In the genomic region with DNA sequence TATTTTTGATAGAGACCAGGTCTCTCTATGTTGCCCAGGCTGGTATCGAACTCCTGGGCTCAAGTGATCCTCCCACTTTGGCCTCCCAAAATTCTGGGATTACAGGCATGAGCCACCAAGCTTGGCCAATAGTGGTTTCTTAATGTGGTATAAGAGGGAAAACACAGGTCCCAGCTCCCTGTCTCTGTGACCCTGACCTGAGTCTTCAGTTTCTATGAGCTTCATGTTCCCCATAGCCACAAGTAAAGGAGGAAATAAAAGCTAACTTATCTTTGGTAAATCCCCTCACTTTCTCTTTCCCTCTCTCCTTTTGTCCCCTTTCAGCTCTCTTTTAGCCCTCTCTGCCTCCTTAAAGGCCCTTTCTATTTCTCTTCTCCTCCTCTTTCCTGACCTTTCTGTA, we compare ENCODE assay signal across 18 cellular contexts. TPM values are rescaled to one million over a fixed set of nuclear protein-coding genes. Genes with fewer than 3 reads are reported as not detected.
DNase-seq lines count a peak whose midpoint lies in the region; ATAC-seq, FAIRE-seq and TF ChIP-seq lines count a peak whose summit lies in the region.
"Had no signal": no experiment of that assay in that cellular context is flagged by ENCODE, and none has a peak within 500 bp of the region (broad histone marks: within the 10 kb centered on the region; RNA-seq: fewer than 3 reads in every experiment).

No MANE protein-coding gene starts in this region.

- ATAC-seq in GM19025 (IDR thresholded peaks at IDR 0.05; ENCODE audit: low read depth, unreplicated experiment), result peak; percentile 43
- peak; percentile 56 for ATAC-seq in GM21737 (IDR thresholded peaks at IDR 0.05; ENCODE audit: unreplicated experiment)
- peak; percentile 48 for ATAC-seq in HG03354 (IDR thresholded peaks at IDR 0.05; ENCODE audit: poor library complexity, severe bottlenecking, unreplicated experiment)
- ATAC-seq in HG03025 (IDR thresholded peaks at IDR 0.05; ENCODE audit: low FRiP score, unreplicated experiment), result no peak
- ATAC-seq: natural killer cell had no signal

- peak overlapping the region; percentile 15 for H3K27ac ChIP-seq in keratinocyte (ENCODE audit: control insufficient read depth, insufficient read depth, low read length)
- H3K27ac ChIP-seq: brain microvascular endothelial cell, esophagus muscularis mucosa, RWPE1 had no signal

- no peak overlapping the region for H3K4me2 ChIP-seq in keratinocyte (ENCODE audit: control insufficient read depth, extremely low read depth, insufficient read depth, low read depth, low read length)

- H3K9ac ChIP-seq in keratinocyte (ENCODE audit: control insufficient read depth, extremely low read depth, insufficient read depth, low read length), result peak overlapping the region; percentile 25

- dilution Hi-C loops in keratinocyte (cut with MboI; ENCODE audit: extremely low pct_ligation_motif_present, low sequenced_read_pairs), result no loop called here

- no peak for DNase-seq in keratinocyte (ENCODE audit: low read depth, low spot score)
- DNase-seq in SKM-1 treated with dmso at 0.1 percent for 144 hours (lab: John Stamatoyannopoulos, UW; ENCODE audit: unreplicated experiment), result no peak
- DNase-seq in activated naive CD4-positive, alpha-beta T cell (lab: John Stamatoyannopoulos, UW), result no peak
- DNase-seq: activated CD4-positive, alpha-beta T cell treated with anti-CD3 and anti-CD28 coated beads for 1 hour; activated CD8-positive, alpha-beta memory T cell treated with anti-CD3 and anti-CD28 coated beads, Interleukin-2, amount 50 U/mL, for 4 hours; activated naive CD4-positive, alpha-beta T cell treated with anti-CD3 and anti-CD28 coated beads, Interleukin-2, amount 50 U/mL, for 16 hours; brain microvascular endothelial cell; DMS 273 treated with DMSO at 0.1 percent for 48 hours; mammary epithelial cell; natural killer cell; NCI-H1417; NCI-H2171 treated with DMSO at 0.1 percent for 48 hours had no signal

- no peaks in the 10 kb centered on the region for H3K9me3 ChIP-seq in keratinocyte (ENCODE audit: control insufficient read depth, low read depth, low read length)
- H3K9me3 ChIP-seq: esophagus muscularis mucosa had no signal

- H2AFZ ChIP-seq in keratinocyte (ENCODE audit: control insufficient read depth, low read length), result no peak overlapping the region

- peaks cover 2% of the 10 kb centered on the region for H3K9me1 ChIP-seq in keratinocyte (ENCODE audit: control insufficient read depth, extremely low read depth, insufficient read depth, low read length)

- H3K4me1 ChIP-seq in keratinocyte (ENCODE audit: control insufficient read depth, extremely low read depth, insufficient read depth, low read length), result peaks cover 30% of the 10 kb centered on the region
- H3K4me1 ChIP-seq: esophagus muscularis mucosa had no signal

- H3K79me2 ChIP-seq in keratinocyte (ENCODE audit: control insufficient read depth, insufficient read depth, low read length), result peaks cover 7% of the 10 kb centered on the region

- no peaks in the 10 kb centered on the region for H4K20me1 ChIP-seq in keratinocyte (ENCODE audit: control insufficient read depth, extremely low read depth, insufficient read depth, low read length)

- H3K4me3 ChIP-seq in keratinocyte (ENCODE audit: control insufficient read depth in 2 of 3, extremely low read depth in 1 of 3, insufficient read depth in 2 of 3, low read depth in 1 of 3, low read length in 3 of 3), result no peak overlapping the region
- H3K4me3 ChIP-seq: esophagus muscularis mucosa had no signal

- H3K36me3 ChIP-seq in keratinocyte (ENCODE audit: control insufficient read depth in 2 of 2, extremely low read depth in 1 of 2, insufficient read depth in 2 of 2, low read length in 2 of 2), result peaks cover under 1 to 7% of the 10 kb centered on the region in 2 experiments
- H3K36me3 ChIP-seq: brain microvascular endothelial cell, esophagus muscularis mucosa had no signal

- no peak for FAIRE-seq in keratinocyte (lab: Jason Lieb, UNC)

- H3K27me3 ChIP-seq in keratinocyte (ENCODE audit: control insufficient read depth, extremely low read depth, insufficient read depth, low read length), result no peaks in the 10 kb centered on the region
- H3K27me3 ChIP-seq: brain microvascular endothelial cell, esophagus muscularis mucosa had no signal

- TF ChIP-seq CTCF in keratinocyte (optimal IDR thresholded peaks at IDR 0.05 in 1 of 3, IDR thresholded peaks at IDR 0.05 in 1 of 3, conservative IDR thresholded peaks at IDR 0.05 in 1 of 3; ENCODE audit: extremely low read depth in 1 of 3, insufficient read depth in 2 of 3, low read length in 3 of 3), result no peak

RNA-seq across cellular contexts. Expression of a gene that starts 50.3 kb away (rescaled TPM):
- polyA plus RNA-seq in keratinocyte, result 8.8 to 13.8 TPM (median 11.6 TPM) in 3 replicates
- 1.9 TPM for polyA plus RNA-seq in keratinocyte (2011; ENCODE audit: low read depth)
- 4.7 and 8.4 TPM in 2 replicates for polyA plus RNA-seq in keratinocyte (2011; cell fraction: cytosol; rRNA removed)
- polyA plus RNA-seq in keratinocyte (2011; cell fraction: nucleus; rRNA removed), result 14.4 and 17.8 TPM in 2 replicates
- 1.6 and 10.0 TPM in 2 replicates for polyA plus RNA-seq in keratinocyte (2012; ENCODE audit: low replicate concordance)
- polyA minus RNA-seq in keratinocyte, result 27.7 to 34.2 TPM (median 29.3 TPM) in 3 replicates
- polyA minus RNA-seq in keratinocyte (2011; cell fraction: cytosol; rRNA and poly(A)+ RNA removed), result 14.8 TPM
- 23.8 and 49.2 TPM in 2 replicates for polyA minus RNA-seq in keratinocyte (2011; cell fraction: nucleus; rRNA and poly(A)+ RNA removed)
